Comparison of ENCODE assay signal across 6 cellular contexts in genomic region chr17:4938670-4939553, GRCh38. TPM values are rescaled to one million over a fixed set of nuclear protein-coding genes. Genes with fewer than 3 reads are reported as not detected.
DNase-seq lines count a peak whose midpoint lies in the region; ATAC-seq and TF ChIP-seq lines count a peak whose summit lies in the region.

No MANE protein-coding gene starts in this region.

- peak overlapping the region; percentile 93 for H3K4me3 ChIP-seq in epithelial cell of proximal tubule (ENCODE audit: low read depth, low read length)

- ATAC-seq in stimulated activated naive CD8-positive, alpha-beta T cell treated with anti-CD3 and anti-CD28 coated beads, Interleukin-15, amount 100 ng/mL, for 72 hours = no peak
- no peak for ATAC-seq in left lobe of liver
- ATAC-seq in HG03159 (IDR thresholded peaks at IDR 0.05; ENCODE audit: unreplicated experiment) = no peak

- TF ChIP-seq CTCF in epithelial cell of proximal tubule (conservative IDR thresholded peaks at IDR 0.05; ENCODE audit: low read depth, low read length) = no peak

- H3K9me3 Mint-ChIP-seq in activated CD4-positive, alpha-beta T cell treated with anti-CD3 and anti-CD28 coated beads, Interleukin-2, amount 10 ng/mL, durations not matched to agents 7 days and 5 days = no peaks in the 10 kb centered on the region
- H3K9me3 Mint-ChIP-seq in stimulated activated naive CD8-positive, alpha-beta T cell treated with anti-CD3 and anti-CD28 coated beads, Interleukin-15, amount 100 ng/mL, for 72 hours = no peaks in the 10 kb centered on the region

- CTCF ChIA-PET in activated CD4-positive, alpha-beta T cell treated with anti-CD3 and anti-CD28 coated beads, Interleukin-2, amount 10 ng/mL, durations not matched to agents 7 days and 5 days (lab: Charles Lee) = interaction anchor here (0.5 to 2.3 kb wide), 9 partner anchors 15 to 1494 kb away, joined by 3 to 7 read pairs (median 3); partner anchors contain the start of genes C1QBP, CAMTA2, CHRNE and SPAG7

- POLR2A ChIA-PET in activated CD4-positive, alpha-beta T cell treated with anti-CD3 and anti-CD28 coated beads, Interleukin-2, amount 10 ng/mL, durations not matched to agents 7 days and 5 days (lab: Charles Lee) = interaction anchor here (1.1 to 2.0 kb wide), 3 partner anchors 10 to 39 kb away, joined by 9 to 11 read pairs (median 10); partner anchors contain the start of genes C17orf107, PFN1 and SPAG7

- H3K4me3 Mint-ChIP-seq in activated CD4-positive, alpha-beta T cell treated with anti-CD3 and anti-CD28 coated beads, Interleukin-2, amount 10 ng/mL, durations not matched to agents 7 days and 5 days = peak overlapping the region; percentile 92
- peak overlapping the region; percentile 93 to 94 for H3K4me3 Mint-ChIP-seq in stimulated activated naive CD8-positive, alpha-beta T cell treated with anti-CD3 and anti-CD28 coated beads, Interleukin-15, amount 100 ng/mL, for 72 hours

- no peaks in the 10 kb centered on the region for H3K27me3 Mint-ChIP-seq in activated CD4-positive, alpha-beta T cell treated with anti-CD3 and anti-CD28 coated beads, Interleukin-2, amount 10 ng/mL, durations not matched to agents 7 days and 5 days
- H3K27me3 Mint-ChIP-seq in stimulated activated naive CD8-positive, alpha-beta T cell treated with anti-CD3 and anti-CD28 coated beads, Interleukin-15, amount 100 ng/mL, for 72 hours = peaks cover 7% of the 10 kb centered on the region

- peaks cover 64% of the 10 kb centered on the region for H3K36me3 Mint-ChIP-seq in activated CD4-positive, alpha-beta T cell treated with anti-CD3 and anti-CD28 coated beads, Interleukin-2, amount 10 ng/mL, durations not matched to agents 7 days and 5 days (ENCODE audit: low read depth)

- DNase-seq in activated CD4-positive, alpha-beta T cell treated with anti-CD3 and anti-CD28 coated beads, Interleukin-2, amount 10 ng/mL, durations not matched to agents 7 days and 5 days = no peak
- no peak for DNase-seq in activated CD4-positive, alpha-beta T cell treated with anti-CD3 and anti-CD28 coated beads for 1 hour
- DNase-seq in epithelial cell of proximal tubule (ENCODE audit: low read depth) = no peak
- DNase-seq in stimulated activated naive CD8-positive, alpha-beta T cell treated with anti-CD3 and anti-CD28 coated beads, Interleukin-15, amount 100 ng/mL, for 72 hours = no peak
- no peak for DNase-seq in left lobe of liver (ENCODE audit: low spot score)

- H3K4me1 Mint-ChIP-seq in activated CD4-positive, alpha-beta T cell treated with anti-CD3 and anti-CD28 coated beads, Interleukin-2, amount 10 ng/mL, durations not matched to agents 7 days and 5 days = peaks cover 57% of the 10 kb centered on the region
- H3K4me1 Mint-ChIP-seq in stimulated activated naive CD8-positive, alpha-beta T cell treated with anti-CD3 and anti-CD28 coated beads, Interleukin-15, amount 100 ng/mL, for 72 hours = peaks cover 76% of the 10 kb centered on the region

- H3K27ac Mint-ChIP-seq in activated CD4-positive, alpha-beta T cell treated with anti-CD3 and anti-CD28 coated beads, Interleukin-2, amount 10 ng/mL, durations not matched to agents 7 days and 5 days = peak overlapping the region; percentile 94
- H3K27ac Mint-ChIP-seq in stimulated activated naive CD8-positive, alpha-beta T cell treated with anti-CD3 and anti-CD28 coated beads, Interleukin-15, amount 100 ng/mL, for 72 hours = peak overlapping the region; percentile 85 to 99

RNA-seq across cellular contexts. Expression of gene SLC25A11, which starts 0.9 kb away (rescaled TPM):
- 10 to 100 TPM; 73.0 to 75.3 TPM for total RNA-seq in activated CD4-positive, alpha-beta T cell treated with anti-CD3 and anti-CD28 coated beads, Interleukin-2, amount 10 ng/mL, durations not matched to agents 7 days and 5 days
- 45.5 and 72.9 TPM in 2 replicates for total RNA-seq in epithelial cell of proximal tubule
- 44.7 TPM for total RNA-seq in left lobe of liver

RNA-seq across cellular contexts. Expression of gene RNF167, which starts 1.2 kb away (rescaled TPM):
- total RNA-seq in activated CD4-positive, alpha-beta T cell treated with anti-CD3 and anti-CD28 coated beads, Interleukin-2, amount 10 ng/mL, durations not matched to agents 7 days and 5 days = 100 to 1,000 TPM; 254 to 273 TPM
- total RNA-seq in epithelial cell of proximal tubule (49.0 and 55.1 TPM in 2 replicates), left lobe of liver (78.9 TPM)

RNA-seq across cellular contexts. Expression of gene GP1BA, which starts 6.8 kb away (rescaled TPM):
- not detected for total RNA-seq in activated CD4-positive, alpha-beta T cell treated with anti-CD3 and anti-CD28 coated beads, Interleukin-2, amount 10 ng/mL, durations not matched to agents 7 days and 5 days
- not detected in 2 replicates for total RNA-seq in epithelial cell of proximal tubule
- total RNA-seq in left lobe of liver = not detected

RNA-seq across cellular contexts. Expression of gene PFN1, which starts 9.4 kb away (rescaled TPM):
- total RNA-seq in activated CD4-positive, alpha-beta T cell treated with anti-CD3 and anti-CD28 coated beads, Interleukin-2, amount 10 ng/mL, durations not matched to agents 7 days and 5 days = 1,000 to 10,000 TPM; 2,428 to 2,438 TPM
- total RNA-seq in epithelial cell of proximal tubule (1,802 and 2,074 TPM in 2 replicates), left lobe of liver (254 TPM)

RNA-seq across cellular contexts. Expression of gene ENO3, which starts 12.0 kb away (rescaled TPM):
- 10 to 100 TPM; 44.9 to 54.8 TPM for total RNA-seq in activated CD4-positive, alpha-beta T cell treated with anti-CD3 and anti-CD28 coated beads, Interleukin-2, amount 10 ng/mL, durations not matched to agents 7 days and 5 days
- total RNA-seq in epithelial cell of proximal tubule = 0.43 and 2.0 TPM in 2 replicates
- total RNA-seq in left lobe of liver = 52.7 TPM
